16 cellular contexts compared by ENCODE assay signal in the genomic region with DNA sequence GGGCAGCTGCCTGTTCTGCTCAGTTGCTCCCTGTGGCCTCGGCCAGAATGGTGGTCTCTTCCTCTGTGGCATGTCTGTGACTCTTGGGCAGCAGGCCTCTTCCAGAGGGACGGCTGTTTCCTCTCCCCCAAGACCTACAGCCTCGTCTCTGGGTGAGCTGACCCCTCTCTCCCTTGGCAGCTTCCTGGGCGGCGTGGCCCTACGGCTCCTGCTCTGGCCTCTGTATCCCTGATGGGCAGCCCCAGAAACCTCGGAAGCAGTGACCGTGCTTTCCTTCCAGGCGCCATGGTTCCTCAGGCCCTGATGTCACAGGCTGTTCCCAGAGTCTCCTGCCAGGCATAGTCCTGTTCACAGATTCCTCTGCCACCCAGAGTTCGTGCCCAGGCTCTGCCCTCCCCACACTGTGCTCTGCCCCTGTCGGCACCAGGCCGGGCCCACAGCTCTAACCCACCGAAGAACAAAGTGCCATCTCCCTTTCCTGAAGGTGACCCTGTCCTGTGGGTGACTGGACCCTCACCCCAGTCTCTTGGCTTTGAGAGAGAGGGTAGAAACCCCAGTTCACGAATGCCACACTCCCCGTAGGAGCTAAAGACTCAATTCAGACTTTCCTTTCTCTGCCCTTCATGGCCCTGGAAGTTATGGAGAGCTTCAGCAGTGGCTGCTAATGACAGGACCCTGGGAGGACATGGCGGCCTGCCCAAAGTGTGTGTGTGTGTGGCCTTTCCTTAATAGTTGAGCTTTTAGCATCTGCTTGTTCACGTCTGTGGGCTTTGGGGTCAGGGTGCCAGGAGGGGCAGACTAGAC.
DNase-seq lines count a peak whose midpoint lies in the region; ATAC-seq and TF ChIP-seq lines count a peak whose summit lies in the region.
"Had no signal": no experiment of that assay in that cellular context is flagged by ENCODE, and none has a peak within 500 bp of the region (broad histone marks: within the 10 kb centered on the region; RNA-seq: fewer than 3 reads in every experiment).

No MANE protein-coding gene starts in this region.

- peaks cover 51% of the 10 kb centered on the region for H3K4me1 Mint-ChIP-seq in T-helper 1 cell treated with Interleukin-12 subunit alpha and Interleukin-12 subunit beta and Interleukin-4 antibody, amounts not matched to agents 30 μg/mL and 1 μg/mL, for 36 hours (ENCODE audit: low read depth)
- peaks cover 41% of the 10 kb centered on the region for H3K4me1 Mint-ChIP-seq in dendritic cell treated with granulocyte-macrophage colony-stimulating factor and Interleukin-4, amounts not matched to agents 40 ng/mL and 50 ng/mL, for 4 days (ENCODE audit: low read depth)
- peaks cover 16% of the 10 kb centered on the region for H3K4me1 Mint-ChIP-seq in neural progenitor cell

- peaks cover 3% of the 10 kb centered on the region for H3F3A ChIP-seq in neural progenitor cell (ENCODE audit: low read depth)

- H3K79me2 ChIP-seq in KMS-11 (ENCODE audit: insufficient read depth, low read depth) = peaks cover 47% of the 10 kb centered on the region
- peaks cover 28% of the 10 kb centered on the region for H3K79me2 ChIP-seq in neural progenitor cell (ENCODE audit: low read depth)

- peak overlapping the region; percentile 86 for H3K27ac ChIP-seq in KMS-11
- H3K27ac ChIP-seq in neural progenitor cell = no peak overlapping the region
- H3K27ac ChIP-seq: 22Rv1 had no signal

- intact Hi-C loops in dendritic cell treated with granulocyte-macrophage colony-stimulating factor and Interleukin-4, amounts not matched to agents 40 ng/mL and 50 ng/mL, for 4 days (cut with micrococcal nuclease) = loop anchor here (5.0 kb wide), 1 partner anchor 37 kb away; no protein-coding TSS in a partner anchor

- ATAC-seq in HG02678 (IDR thresholded peaks at IDR 0.05; ENCODE audit: unreplicated experiment) = no peak
- ATAC-seq: WTC11 had no signal

- H3K27me3 ChIP-seq in KMS-11 (ENCODE audit: insufficient read depth, low read depth) (no peaks in the 10 kb centered on the region), neural progenitor cell (no peaks in the 10 kb centered on the region)
- H3K27me3 ChIP-seq: tibial nerve had no signal

- peak overlapping the region; percentile 43; the same call in 1 of the 2 replicates for H3K9ac ChIP-seq in KMS-11
- H3K9ac ChIP-seq in neural progenitor cell = no peak overlapping the region

- H3K36me3 ChIP-seq in KMS-11 (ENCODE audit: insufficient read depth) = no peaks in the 10 kb centered on the region
- no peaks in the 10 kb centered on the region for H3K36me3 ChIP-seq in neural progenitor cell

- in situ Hi-C loops in KBM-7 (cut with MboI; ENCODE audit: low pct_unique_long_range_greater_than_20kb, low sequenced_read_pairs) = no loop called here

- no peak overlapping the region for H3K4me3 Mint-ChIP-seq in T-helper 1 cell treated with Interleukin-12 subunit alpha and Interleukin-12 subunit beta and Interleukin-4 antibody, amounts not matched to agents 30 μg/mL and 1 μg/mL, for 36 hours
- no peak overlapping the region for H3K4me3 Mint-ChIP-seq in dendritic cell treated with granulocyte-macrophage colony-stimulating factor and Interleukin-4, amounts not matched to agents 40 ng/mL and 50 ng/mL, for 4 days
- H3K4me3 Mint-ChIP-seq in neural progenitor cell = no peak overlapping the region
- H3K4me3 Mint-ChIP-seq: activated naive CD8-positive, alpha-beta T cell treated with anti-CD3 and anti-CD28 coated beads, Interleukin-2, amount 10 ng/mL, durations not matched to agents 7 days and 5 days; nephron; WTC11 had no signal

- H3K9me3 Mint-ChIP-seq in T-helper 1 cell treated with Interleukin-12 subunit alpha and Interleukin-12 subunit beta and Interleukin-4 antibody, amounts not matched to agents 30 μg/mL and 1 μg/mL, for 36 hours = no peaks in the 10 kb centered on the region
- H3K9me3 Mint-ChIP-seq in dendritic cell treated with granulocyte-macrophage colony-stimulating factor and Interleukin-4, amounts not matched to agents 40 ng/mL and 50 ng/mL, for 4 days = no peaks in the 10 kb centered on the region
- H3K9me3 Mint-ChIP-seq in neural progenitor cell = peaks cover 2% of the 10 kb centered on the region
- H3K9me3 Mint-ChIP-seq: activated naive CD8-positive, alpha-beta T cell treated with anti-CD3 and anti-CD28 coated beads, Interleukin-2, amount 10 ng/mL, durations not matched to agents 7 days and 5 days; WTC11 had no signal

- H3K36me3 Mint-ChIP-seq in T-helper 1 cell treated with Interleukin-12 subunit alpha and Interleukin-12 subunit beta and Interleukin-4 antibody, amounts not matched to agents 30 μg/mL and 1 μg/mL, for 36 hours (ENCODE audit: low read depth) = peaks cover 37% of the 10 kb centered on the region
- H3K36me3 Mint-ChIP-seq in dendritic cell treated with granulocyte-macrophage colony-stimulating factor and Interleukin-4, amounts not matched to agents 40 ng/mL and 50 ng/mL, for 4 days (ENCODE audit: low read depth) = peaks cover 60% of the 10 kb centered on the region
- H3K36me3 Mint-ChIP-seq in neural progenitor cell = peaks cover 23% of the 10 kb centered on the region

- H3K4me2 ChIP-seq in KMS-11 (peak overlapping the region; percentile 99), neural progenitor cell (no peak overlapping the region)

- H3K27me3 Mint-ChIP-seq in T-helper 1 cell treated with Interleukin-12 subunit alpha and Interleukin-12 subunit beta and Interleukin-4 antibody, amounts not matched to agents 30 μg/mL and 1 μg/mL, for 36 hours (ENCODE audit: low read depth) = no peaks in the 10 kb centered on the region
- no peaks in the 10 kb centered on the region for H3K27me3 Mint-ChIP-seq in dendritic cell treated with granulocyte-macrophage colony-stimulating factor and Interleukin-4, amounts not matched to agents 40 ng/mL and 50 ng/mL, for 4 days
- peaks cover 4% of the 10 kb centered on the region for H3K27me3 Mint-ChIP-seq in neural progenitor cell (ENCODE audit: insufficient read depth, low read depth)
- H3K27me3 Mint-ChIP-seq: activated naive CD8-positive, alpha-beta T cell treated with anti-CD3 and anti-CD28 coated beads, Interleukin-2, amount 10 ng/mL, durations not matched to agents 7 days and 5 days had no signal

- H3K4me1 ChIP-seq in KMS-11 (ENCODE audit: low read depth, poor library complexity, severe bottlenecking) (peaks cover 58% of the 10 kb centered on the region), neural progenitor cell (no peaks in the 10 kb centered on the region)

- H4K20me1 ChIP-seq in KMS-11 (ENCODE audit: insufficient read depth) (no peaks in the 10 kb centered on the region), neural progenitor cell (ENCODE audit: low read depth) (peaks cover 36% of the 10 kb centered on the region)

- no peak for DNase-seq in T-helper 1 cell
- no peak for DNase-seq in neural progenitor cell (ENCODE audit: low spot score)
- no peak for DNase-seq in HPDE6-E6E7 (ENCODE audit: extremely low spot score)
- no peak for DNase-seq in KBM-7
- DNase-seq: activated naive CD8-positive, alpha-beta T cell treated with anti-CD3 and anti-CD28 coated beads, Interleukin-2, amount 10 ng/mL, durations not matched to agents 7 days and 5 days; dermis blood vessel endothelial cell; Karpas-422; NCI-H2029 treated with DMSO at 0.1 percent for 48 hours had no signal

- H3K27ac Mint-ChIP-seq in T-helper 1 cell treated with Interleukin-12 subunit alpha and Interleukin-12 subunit beta and Interleukin-4 antibody, amounts not matched to agents 30 μg/mL and 1 μg/mL, for 36 hours = peak overlapping the region; percentile 71
- H3K27ac Mint-ChIP-seq in dendritic cell treated with granulocyte-macrophage colony-stimulating factor and Interleukin-4, amounts not matched to agents 40 ng/mL and 50 ng/mL, for 4 days = peak overlapping the region; percentile 56
- peak overlapping the region; percentile 34 for H3K27ac Mint-ChIP-seq in neural progenitor cell
- H3K27ac Mint-ChIP-seq: activated naive CD8-positive, alpha-beta T cell treated with anti-CD3 and anti-CD28 coated beads, Interleukin-2, amount 10 ng/mL, durations not matched to agents 7 days and 5 days; nephron; WTC11 had no signal

- H2AFZ ChIP-seq in KMS-11 (ENCODE audit: low read depth) = no peak overlapping the region
- no peak overlapping the region for H2AFZ ChIP-seq in neural progenitor cell (replicated peaks)

- TF ChIP-seq CTCF in KMS-11 (conservative IDR thresholded peaks at IDR 0.05; ENCODE audit: low read depth, low read length) (no peak), neural progenitor cell (IDR thresholded peaks at IDR 0.05) (no peak)

- H3K4me3 ChIP-seq in KMS-11 (IDR thresholded peaks at IDR 0.05; ENCODE audit: insufficient read depth, low read depth, low read length) (no peak overlapping the region), neural progenitor cell (no peak overlapping the region)
- H3K4me3 ChIP-seq: tibial nerve had no signal

- H3K9me3 ChIP-seq in neural progenitor cell (ENCODE audit: low read depth) = no peaks in the 10 kb centered on the region
- H3K9me3 ChIP-seq: tibial nerve had no signal
